Comparison of ENCODE assay signal across 1 cellular context in the genomic region with DNA sequence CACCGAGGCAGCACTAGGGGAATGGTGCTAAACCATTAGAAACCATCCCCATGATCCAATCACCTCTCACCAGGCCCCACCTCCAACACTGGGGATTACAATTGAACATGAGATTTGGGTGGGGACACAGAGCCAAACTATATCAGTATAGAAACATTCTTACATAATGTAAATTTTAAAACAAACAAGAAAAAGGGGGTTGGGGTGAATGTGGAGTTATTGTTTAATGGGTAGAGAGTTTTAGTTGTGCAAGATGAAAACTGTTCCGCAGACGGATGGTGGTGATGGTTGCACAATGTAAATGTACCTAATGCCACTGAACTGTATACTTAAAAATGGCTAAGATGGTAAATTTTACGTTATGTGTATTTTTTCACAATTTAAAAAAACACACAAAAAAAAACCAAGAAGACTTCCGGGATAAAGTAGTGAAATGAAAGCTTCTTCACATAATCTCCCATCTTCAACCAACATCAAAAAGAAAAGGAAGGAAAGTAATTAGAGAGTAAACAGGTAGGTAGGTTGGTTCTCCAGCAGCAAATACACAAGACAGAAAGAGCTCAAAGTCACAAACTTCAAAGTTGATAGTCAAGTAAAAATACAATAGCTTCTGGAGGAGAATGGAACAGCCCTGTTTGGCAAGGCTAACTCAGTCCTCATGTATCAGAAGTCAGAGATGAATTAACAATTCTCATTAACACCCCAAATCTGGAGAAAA.
TF ChIP-seq lines count a peak whose summit lies in the region.

No MANE protein-coding gene starts in this region.

TF ChIP-seq in A549, 52 proteins besides CTCF, POLR2A, EP300 and RAD21 (continued from another document):
- TF ChIP-seq, protein P1, sequence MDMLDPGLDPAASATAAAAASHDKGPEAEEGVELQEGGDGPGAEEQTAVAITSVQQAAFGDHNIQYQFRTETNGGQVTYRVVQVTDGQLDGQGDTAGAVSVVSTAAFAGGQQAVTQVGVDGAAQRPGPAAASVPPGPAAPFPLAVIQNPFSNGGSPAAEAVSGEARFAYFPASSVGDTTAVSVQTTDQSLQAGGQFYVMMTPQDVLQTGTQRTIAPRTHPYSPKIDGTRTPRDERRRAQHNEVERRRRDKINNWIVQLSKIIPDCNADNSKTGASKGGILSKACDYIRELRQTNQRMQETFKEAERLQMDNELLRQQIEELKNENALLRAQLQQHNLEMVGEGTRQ (IDR thresholded peaks at IDR 0.05) = no peak
- TF ChIP-seq, protein P2, sequence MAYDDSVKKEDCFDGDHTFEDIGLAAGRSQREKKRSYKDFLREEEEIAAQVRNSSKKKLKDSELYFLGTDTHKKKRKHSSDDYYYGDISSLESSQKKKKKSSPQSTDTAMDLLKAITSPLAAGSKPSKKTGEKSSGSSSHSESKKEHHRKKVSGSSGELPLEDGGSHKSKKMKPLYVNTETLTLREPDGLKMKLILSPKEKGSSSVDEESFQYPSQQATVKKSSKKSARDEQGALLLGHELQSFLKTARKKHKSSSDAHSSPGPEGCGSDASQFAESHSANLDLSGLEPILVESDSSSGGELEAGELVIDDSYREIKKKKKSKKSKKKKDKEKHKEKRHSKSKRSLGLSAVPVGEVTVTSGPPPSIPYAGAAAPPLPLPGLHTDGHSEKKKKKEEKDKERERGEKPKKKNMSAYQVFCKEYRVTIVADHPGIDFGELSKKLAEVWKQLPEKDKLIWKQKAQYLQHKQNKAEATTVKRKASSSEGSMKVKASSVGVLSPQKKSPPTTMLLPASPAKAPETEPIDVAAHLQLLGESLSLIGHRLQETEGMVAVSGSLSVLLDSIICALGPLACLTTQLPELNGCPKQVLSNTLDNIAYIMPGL (CRISPR knock-in tag; IDR thresholded peaks at IDR 0.05; ENCODE audit: borderline replicate concordance) = no peak
- TF ChIP-seq TFCP2L1 (CRISPR knock-in tag; IDR thresholded peaks at IDR 0.05) (no peak), HOXB5 (CRISPR knock-in tag; IDR thresholded peaks at IDR 0.05) (no peak), RNF2 (IDR thresholded peaks at IDR 0.05; ENCODE audit: borderline replicate concordance, low read depth) (no peak), NPAS2 (CRISPR knock-in tag; IDR thresholded peaks at IDR 0.05; ENCODE audit: borderline replicate concordance) (no peak), HEYL (CRISPR knock-in tag; IDR thresholded peaks at IDR 0.05) (no peak), KDM1A (IDR thresholded peaks at IDR 0.05; ENCODE audit: low read depth) (no peak)
TF ChIP-seq in A549: peak in this region for 0.
